Comparison of ENCODE assay signal across 8 cellular contexts in genomic region chr13:91375119-91375729, GRCh38. TPM values are rescaled to one million over a fixed set of nuclear protein-coding genes. Genes with fewer than 3 reads are reported as not detected.
A peak's percentile ranks its signal among the peaks of the same experiment; 100 is the strongest.
DNase-seq lines count a peak whose midpoint lies in the region; ATAC-seq, FAIRE-seq and TF ChIP-seq lines count a peak whose summit lies in the region.

No MANE protein-coding gene starts in this region.

- H3K27ac ChIP-seq in heart right ventricle (no peak overlapping the region), right atrium auricular region (no peak overlapping the region), brain microvascular endothelial cell (no peak overlapping the region), gastrocnemius medialis (no peak overlapping the region)

- DNase-seq in heart right ventricle (no peak), right atrium auricular region (ENCODE audit: low spot score) (no peak), H54 (ENCODE audit: insufficient read length, low spot score) (no peak), LHCN-M2 (ENCODE audit: low read depth) (peak; percentile 7), brain microvascular endothelial cell (no peak), osteocyte (ENCODE audit: extremely low spot score, unreplicated experiment) (no peak), gastrocnemius medialis (no peak)
- DNase-seq in stimulated activated CD4-positive, alpha-beta T cell treated with anti-CD3 and anti-CD28 coated beads, Interleukin-4, amount 100 ng/mL, for 1 hour, result no peak

- no peaks in the 10 kb centered on the region for H3K27me3 ChIP-seq in heart right ventricle
- H3K27me3 ChIP-seq in right atrium auricular region, result no peaks in the 10 kb centered on the region
- H3K27me3 ChIP-seq in brain microvascular endothelial cell (replicated peaks), result no peaks in the 10 kb centered on the region
- no peaks in the 10 kb centered on the region for H3K27me3 ChIP-seq in gastrocnemius medialis

- H3K4me3 ChIP-seq in heart right ventricle, result no peak overlapping the region
- H3K4me3 ChIP-seq in right atrium auricular region, result no peak overlapping the region
- H3K4me3 ChIP-seq in brain microvascular endothelial cell (ENCODE audit: low read depth, low read length), result no peak overlapping the region
- no peak overlapping the region for H3K4me3 ChIP-seq in gastrocnemius medialis

- H3K9me3 ChIP-seq in heart right ventricle (no peaks in the 10 kb centered on the region), right atrium auricular region (no peaks in the 10 kb centered on the region), gastrocnemius medialis (no peaks in the 10 kb centered on the region)

- no peaks in the 10 kb centered on the region for H3K27me3 Mint-ChIP-seq in osteocyte (ENCODE audit: unreplicated experiment)

- peak in 1 of 8 donors; percentile 51 for ATAC-seq in heart right ventricle
- no peak for ATAC-seq in gastrocnemius medialis

- H3K36me3 Mint-ChIP-seq in osteocyte (ENCODE audit: unreplicated experiment), result no peaks in the 10 kb centered on the region

- no peak for TF ChIP-seq POLR2A in H54 (IDR thresholded peaks at IDR 0.05; ENCODE audit: low read depth, low read length)
- no peak for TF ChIP-seq POLR2A in gastrocnemius medialis (IDR thresholded peaks at IDR 0.05)

- in situ Hi-C loops in brain microvascular endothelial cell (cut with HindIII; ENCODE audit: low pct_ligation_motif_present, low sequenced_read_pairs) (no loop called here), gastrocnemius medialis (cut with MboI; ENCODE audit: low sequenced_read_pairs in 4 of 4) (no loop called here)

- peaks cover 4% of the 10 kb centered on the region for H3K4me1 Mint-ChIP-seq in osteocyte (ENCODE audit: unreplicated experiment)

- TF ChIP-seq CTCF in heart right ventricle (IDR thresholded peaks at IDR 0.05) (peak in 7 of 9 donors; percentile 24 to 47 (median 27)), right atrium auricular region (IDR thresholded peaks at IDR 0.05) (peak in 1 of 2 donors; percentile 50), brain microvascular endothelial cell (IDR thresholded peaks at IDR 0.05; ENCODE audit: low read depth, low read length, missing control alignments) (peak; percentile 75), osteocyte (IDR thresholded peaks at IDR 0.05) (peak; percentile 75), gastrocnemius medialis (IDR thresholded peaks at IDR 0.05 in 4 of 5, conservative IDR thresholded peaks at IDR 0.05 in 1 of 5) (no peak)

- H3K4me3 Mint-ChIP-seq in osteocyte (ENCODE audit: unreplicated experiment), result no peak overlapping the region

- intact Hi-C loops in heart right ventricle (cut with DNase I), result loop anchor here in 2 of 10 donors (5.0 kb wide), 2 partner anchors 347 to 407 kb away; no protein-coding TSS in a partner anchor
- intact Hi-C loops in gastrocnemius medialis (cut with DNase I; ENCODE audit: low total_unique reads), result no loop called here

- FAIRE-seq in H54 (lab: Jason Lieb, UNC), result peak; percentile 80

- H3K9me3 Mint-ChIP-seq in osteocyte (ENCODE audit: unreplicated experiment), result peaks cover 3% of the 10 kb centered on the region

- WGBS in heart right ventricle, 2 donors, result 93 to 95% methylated on average over 4 of the region's 4 CpGs

- H3K36me3 ChIP-seq in heart right ventricle (no peaks in the 10 kb centered on the region), right atrium auricular region (no peaks in the 10 kb centered on the region), brain microvascular endothelial cell (replicated peaks) (no peaks in the 10 kb centered on the region), gastrocnemius medialis (no peaks in the 10 kb centered on the region)

- H3K27ac Mint-ChIP-seq in osteocyte (ENCODE audit: unreplicated experiment), result no peak overlapping the region

- H3K4me1 ChIP-seq in heart right ventricle (no peaks in the 10 kb centered on the region), right atrium auricular region (no peaks in the 10 kb centered on the region), gastrocnemius medialis (no peaks in the 10 kb centered on the region)

RNA-seq across cellular contexts. Expression of gene GPC5, which starts 23.2 kb away (rescaled TPM):
- total RNA-seq in heart right ventricle, result 1 to 10 TPM in 2 of 10 donors, under 1 TPM in 8; 0.09 to 3.5 (median 0.77) TPM
- polyA plus RNA-seq in heart right ventricle, result under 1 TPM in 1 of 2 donors, not detected in 1; 0.01 TPM
- 1 to 10 TPM in 1 of 2 donors, under 1 TPM in 1; 0.83 to 1.3 TPM for total RNA-seq in right atrium auricular region
- 0.11 TPM in 1 of 2 replicates, not detected in the other for total RNA-seq in LHCN-M2 (2014; rRNA removed)
- polyA plus RNA-seq in LHCN-M2 (2012), result not detected
- total RNA-seq in osteocyte, result 12.3 and 12.9 TPM in 2 replicates
- total RNA-seq in gastrocnemius medialis, result not detected

RNA-seq across cellular contexts. Expression of gene MIR17HG, which starts 27.7 kb away (rescaled TPM):
- 1 to 10 TPM in 5 of 10 donors, under 1 TPM in 5; 0.53 to 2.9 (median 1.1) TPM for total RNA-seq in heart right ventricle
- 1 to 10 TPM in 1 of 2 donors, under 1 TPM in 1; 0.41 to 5.0 TPM for polyA plus RNA-seq in heart right ventricle
- under 1 TPM in 1 of 2 donors, not detected in 1; 0.20 TPM for total RNA-seq in right atrium auricular region
- total RNA-seq in LHCN-M2 (2014; rRNA removed), result 2.6 and 3.6 TPM in 2 replicates
- polyA plus RNA-seq in LHCN-M2 (2012), result 0.49 TPM
- 2.4 and 3.1 TPM in 2 replicates for total RNA-seq in osteocyte
- total RNA-seq in gastrocnemius medialis, result 1 to 10 TPM in 1 of 4 donors, under 1 TPM in 1, not detected in 2; 0.51 to 1.3 TPM

Comparison
In these comparisons a context has a peak if more than half of its experiments do, and no peak if none do; other contexts are left out.
1. CTCF ChIP-seq: peak in heart right ventricle (7 of 9), brain microvascular endothelial cell (single experiment) and osteocyte (single experiment); none in gastrocnemius medialis (0 of 5).